ENCODE assay signal across 1 cellular context in genomic region chr13:104534847-104535246, GRCh38.
TF ChIP-seq lines count a peak whose summit lies in the region.

No MANE protein-coding gene starts in this region.

TF ChIP-seq in HepG2, 621 proteins besides CTCF, POLR2A, EP300 and RAD21:
- TF ChIP-seq ZNF609 (CRISPR knock-in tag; IDR thresholded peaks at IDR 0.05; ENCODE audit: borderline replicate concordance): no peak
- no peak for TF ChIP-seq ZNF570 (CRISPR knock-in tag; IDR thresholded peaks at IDR 0.05; ENCODE audit: borderline replicate concordance)
- no peak for TF ChIP-seq ATF2 (CRISPR knock-in tag; IDR thresholded peaks at IDR 0.05)
- TF ChIP-seq TCF7L2 (IDR thresholded peaks at IDR 0.05; ENCODE audit: low read depth, low read length): no peak
- no peak for TF ChIP-seq ZNF75D (CRISPR knock-in tag; IDR thresholded peaks at IDR 0.05; ENCODE audit: borderline replicate concordance)
- no peak for TF ChIP-seq ETV5 (CRISPR knock-in tag; IDR thresholded peaks at IDR 0.05; ENCODE audit: borderline replicate concordance)
- no peak for TF ChIP-seq MZF1 (CRISPR knock-in tag; IDR thresholded peaks at IDR 0.05; ENCODE audit: borderline replicate concordance)
- no peak for TF ChIP-seq DBP (CRISPR knock-in tag; IDR thresholded peaks at IDR 0.05; ENCODE audit: not compliant biosample characterization)
- no peak for TF ChIP-seq GATAD1 (CRISPR knock-in tag; IDR thresholded peaks at IDR 0.05)
- TF ChIP-seq MXI1 (IDR thresholded peaks at IDR 0.05; ENCODE audit: borderline replicate concordance, low read depth, low read length): no peak
